Comparison of ENCODE assay signal across 26 cellular contexts in genomic region chr2:20670315-20671035, GRCh38. TPM values are rescaled to one million over a fixed set of nuclear protein-coding genes. Genes with fewer than 3 reads are reported as not detected.
A peak's percentile ranks its signal among the peaks of the same experiment; 100 is the strongest.
DNase-seq lines count a peak whose midpoint lies in the region; ATAC-seq and TF ChIP-seq lines count a peak whose summit lies in the region.
"Had no signal": no experiment of that assay in that cellular context is flagged by ENCODE, and none has a peak within 500 bp of the region (broad histone marks: within the 10 kb centered on the region; RNA-seq: fewer than 3 reads in every experiment).

No MANE protein-coding gene starts in this region.

- TF ChIP-seq POLR2A in esophagus muscularis mucosa (IDR thresholded peaks at IDR 0.05; ENCODE audit: low read depth) = no peak

- H3K4ac ChIP-seq in neuronal stem cell (ENCODE audit: low read length) = no peak overlapping the region

- H3K27me3 ChIP-seq in SK-N-SH (ENCODE audit: insufficient read depth) (peaks cover 59% of the 10 kb centered on the region), esophagus muscularis mucosa (peaks cover 8 to 98% (median 59%) of the 10 kb centered on the region in 4 donors), neuronal stem cell (ENCODE audit: control insufficient read depth in 3 of 3, insufficient read depth in 3 of 3, low read depth in 1 of 3, low read length in 3 of 3) (peaks cover 32 to 83% (median 54%) of the 10 kb centered on the region in 3 experiments)

- H3K9me2 ChIP-seq in SK-N-SH = no peaks in the 10 kb centered on the region

- POLR2A ChIA-PET in SK-N-SH (lab: Yijun Ruan, JAX) = interaction anchor here (0.7 kb wide), 1 partner anchor 12 kb away, joined by 3 read pairs; no protein-coding TSS in a partner anchor

- in situ Hi-C loops in ACHN (cut with HindIII; ENCODE audit: low pct_ligation_motif_present, low pct_unique_long_range_greater_than_20kb, low sequenced_read_pairs) = no loop called here

- H3K4me3 Mint-ChIP-seq in type B pancreatic cell = peak overlapping the region; percentile 25
- H3K4me3 Mint-ChIP-seq: T-helper 1 cell treated with Interleukin-12 subunit alpha and Interleukin-12 subunit beta and Interleukin-4 antibody, amounts not matched to agents 30 μg/mL and 1 μg/mL, for 36 hours had no signal

- H2BK120ac ChIP-seq in neuronal stem cell (ENCODE audit: low read depth, low read length) = peak overlapping the region; percentile 63

- 48% methylated on average over 29 of the region's 83 CpGs for WGBS in SK-N-SH (ENCODE audit: low lambda C conversion rate)
- WGBS in esophagus muscularis mucosa = no CpG with 5 or more reads among the region's 83 CpGs
- no CpG with 5 or more reads among the region's 83 CpGs for WGBS in neuronal stem cell (ENCODE audit: extremely low coverage in 2 of 2, insufficient read length in 2 of 2, insufficient replicate concordance in 1 of 2), 2 donors

- CTCF ChIA-PET in SK-N-SH (lab: Yijun Ruan, JAX) = interaction anchor here (1.0 to 10.2 kb wide), 11 partner anchors 7 to 447 kb away, joined by 3 to 232 read pairs (median 4); partner anchors contain the start of genes GDF7 and HS1BP3

- no peak for TF ChIP-seq CTCF in SK-N-SH (IDR thresholded peaks at IDR 0.05)
- TF ChIP-seq CTCF in esophagus muscularis mucosa (IDR thresholded peaks at IDR 0.05) = no peak
- TF ChIP-seq CTCF in type B pancreatic cell (conservative IDR thresholded peaks at IDR 0.05) = no peak

- no peaks in the 10 kb centered on the region for H3K79me1 ChIP-seq in neuronal stem cell (ENCODE audit: low read depth, low read length)

- H3K9ac ChIP-seq in SK-N-SH = no peak overlapping the region
- H3K9ac ChIP-seq in neuronal stem cell (ENCODE audit: low read depth, low read length, poor library complexity) = peak overlapping the region; percentile 52

- peak overlapping the region; percentile 78 for H3K14ac ChIP-seq in neuronal stem cell (ENCODE audit: low read length)

- H3K9me3 ChIP-seq in SK-N-SH = no peaks in the 10 kb centered on the region
- H3K9me3 ChIP-seq in esophagus muscularis mucosa = no peaks in the 10 kb centered on the region
- peaks cover 0 to 10% of the 10 kb centered on the region in 2 donors for H3K9me3 ChIP-seq in neuronal stem cell (replicated peaks in 1 of 2; ENCODE audit: control insufficient read depth in 2 of 2, insufficient read depth in 1 of 2, low read depth in 1 of 2, low read length in 2 of 2)
- H3K9me3 ChIP-seq: tibial nerve had no signal

- H2BK5ac ChIP-seq in neuronal stem cell (ENCODE audit: low read length) = no peak overlapping the region

- no peak overlapping the region for H4K8ac ChIP-seq in neuronal stem cell (ENCODE audit: low read depth, low read length)

- H2BK12ac ChIP-seq in neuronal stem cell (ENCODE audit: low read length) = no peak overlapping the region

- peak overlapping the region; percentile 82 for H2BK15ac ChIP-seq in neuronal stem cell (ENCODE audit: low read length)

- no peak for TF ChIP-seq RAD21 in SK-N-SH (IDR thresholded peaks at IDR 0.05; ENCODE audit: low read length)

- no peak overlapping the region; a peak in 1 of 4 replicates for H3K4me3 ChIP-seq in SK-N-SH (ENCODE audit: low read depth in 2 of 2, low read length in 1 of 2)
- H3K4me3 ChIP-seq in esophagus muscularis mucosa = peak overlapping the region; percentile 19 to 39 (median 30)
- H3K4me3 ChIP-seq in neuronal stem cell (ENCODE audit: low read length in 2 of 2) = peak overlapping the region in 1 of 2 donors; percentile 56

- H3K4me2 ChIP-seq in SK-N-SH = no peak overlapping the region
- no peak overlapping the region for H3K4me2 ChIP-seq in neuronal stem cell (ENCODE audit: insufficient read depth, low read length, poor library complexity, severe bottlenecking)

- no peaks in the 10 kb centered on the region for H4K20me1 ChIP-seq in SK-N-SH (ENCODE audit: insufficient read depth)

- intact Hi-C loops in esophagus muscularis mucosa (cut with DNase I) = no loop called here

- no peaks in the 10 kb centered on the region for H3K79me2 ChIP-seq in SK-N-SH (ENCODE audit: insufficient read depth)

- H2AFZ ChIP-seq in SK-N-SH (ENCODE audit: low read depth) = no peak overlapping the region
- no peak overlapping the region for H2AFZ ChIP-seq in neuronal stem cell (ENCODE audit: low read length)

- H3K27ac Mint-ChIP-seq in type B pancreatic cell = no peak overlapping the region
- H3K27ac Mint-ChIP-seq: T-helper 1 cell treated with Interleukin-12 subunit alpha and Interleukin-12 subunit beta and Interleukin-4 antibody, amounts not matched to agents 30 μg/mL and 1 μg/mL, for 36 hours had no signal

- peaks cover 88% of the 10 kb centered on the region for H3K27me3 Mint-ChIP-seq in type B pancreatic cell

- no peaks in the 10 kb centered on the region for H3K36me3 Mint-ChIP-seq in type B pancreatic cell

- TF ChIP-seq EP300 in SK-N-SH (IDR thresholded peaks at IDR 0.05; ENCODE audit: borderline replicate concordance in 1 of 2, low read depth in 1 of 2, low read length in 1 of 2) = no peak
- TF ChIP-seq EP300 in esophagus muscularis mucosa (IDR thresholded peaks at IDR 0.05) = no peak

- peaks cover 4 to 24% of the 10 kb centered on the region in 2 experiments; a peak in 3 of 4 replicates for H3K4me1 ChIP-seq in SK-N-SH (ENCODE audit: control insufficient read depth in 1 of 2, insufficient read depth in 2 of 2, low read depth in 1 of 2, low read length in 1 of 2)
- H3K4me1 ChIP-seq in esophagus muscularis mucosa = peaks cover 35 to 76% (median 67%) of the 10 kb centered on the region in 4 donors
- peaks cover 14 to 21% of the 10 kb centered on the region in 2 donors for H3K4me1 ChIP-seq in neuronal stem cell (ENCODE audit: control insufficient read depth in 2 of 2, insufficient read depth in 1 of 2, low read depth in 1 of 2, low read length in 2 of 2)

- H3K36me3 ChIP-seq in SK-N-SH (replicated peaks in 1 of 2; ENCODE audit: control insufficient read depth in 1 of 2, insufficient read depth in 2 of 2, low read length in 1 of 2) = no peaks in the 10 kb centered on the region
- H3K36me3 ChIP-seq in esophagus muscularis mucosa = no peaks in the 10 kb centered on the region
- no peaks in the 10 kb centered on the region for H3K36me3 ChIP-seq in neuronal stem cell (replicated peaks in 1 of 2; ENCODE audit: control insufficient read depth in 2 of 2, insufficient read depth in 2 of 2, low read length in 2 of 2)
- H3K36me3 ChIP-seq: tibial nerve had no signal

- peaks cover 10% of the 10 kb centered on the region for H3K4me1 Mint-ChIP-seq in type B pancreatic cell (ENCODE audit: unreplicated experiment)

- DNase-seq in SK-N-SH = peak; percentile 70
- no peak for DNase-seq in esophagus muscularis mucosa (ENCODE audit: extremely low spot score)
- no peak for DNase-seq in neuronal stem cell (ENCODE audit: low spot score)
- DNase-seq in type B pancreatic cell (ENCODE audit: extremely low spot score, unreplicated experiment) = no peak
- no peak for DNase-seq in T-helper 9 cell
- no peak for DNase-seq in ACHN
- no peak for DNase-seq in NCI-H82 treated with DMSO at 0.1 percent for 48 hours (lab: John Stamatoyannopoulos, UW; ENCODE audit: unreplicated experiment)
- DNase-seq: activated CD4-positive, alpha-beta T cell treated with anti-CD3 and anti-CD28 coated beads, Interleukin-2, amount 50 U/mL, for 4 hours; activated T-cell treated with anti-CD3 and anti-CD28 coated beads for 4 hours; caudate nucleus; COR-L47; effector memory CD4-positive, alpha-beta T cell; GOT3; head of caudate nucleus; NCI-H1417 treated with DMSO at 0.1 percent for 48 hours; NCI-H2171 treated with DMSO at 0.1 percent for 48 hours; NCI-H526 treated with DMSO at 0.1 percent for 48 hours; OCI-M1; SHP77 treated with DMSO at 0.1 percent for 48 hours had no signal

- peaks cover 4% of the 10 kb centered on the region for H3F3A ChIP-seq in SK-N-SH (replicated peaks; ENCODE audit: insufficient read depth)

- H3K9me3 Mint-ChIP-seq in type B pancreatic cell = no peaks in the 10 kb centered on the region
- H3K9me3 Mint-ChIP-seq: neural crest cell; T-helper 1 cell treated with Interleukin-12 subunit alpha and Interleukin-12 subunit beta and Interleukin-4 antibody, amounts not matched to agents 30 μg/mL and 1 μg/mL, for 36 hours had no signal

- no peak for ATAC-seq in SK-N-SH treated with all-trans-retinoic acid at 6 μM for 48 hours

- H2AK5ac ChIP-seq in neuronal stem cell (ENCODE audit: low read depth, low read length) = peak overlapping the region; percentile 96

- H3K27ac ChIP-seq in SK-N-SH (ENCODE audit: low read depth in 2 of 2, low read length in 1 of 2) (no peak overlapping the region), esophagus muscularis mucosa (replicated peaks in 1 of 4) (no peak overlapping the region), neuronal stem cell (replicated peaks; ENCODE audit: low read length) (no peak overlapping the region)
- H3K27ac ChIP-seq: 22Rv1, tibial nerve, VCaP had no signal

- H3K23ac ChIP-seq in neuronal stem cell (ENCODE audit: low read depth, low read length, poor library complexity) = peak overlapping the region; percentile 97

- H4K91ac ChIP-seq in neuronal stem cell (ENCODE audit: low read depth, low read length, poor library complexity) = no peak overlapping the region

- H3K18ac ChIP-seq in neuronal stem cell (ENCODE audit: low read length) = peak overlapping the region; percentile 70

TF ChIP-seq in SK-N-SH treated with all-trans-retinoic acid at 6 μM for 48 hours, 23 proteins besides CTCF, POLR2A, EP300 and RAD21 (continues in another document):
- TF ChIP-seq GLIS3 (CRISPR knock-in tag; IDR thresholded peaks at IDR 0.05) = no peak
- TF ChIP-seq ARNTL (CRISPR knock-in tag; IDR thresholded peaks at IDR 0.05; ENCODE audit: borderline replicate concordance, low read depth) = no peak
- TF ChIP-seq ZNF565 (CRISPR knock-in tag; conservative IDR thresholded peaks at IDR 0.05; ENCODE audit: low read depth) = no peak
- TF ChIP-seq ISL1 (CRISPR knock-in tag; IDR thresholded peaks at IDR 0.05) = no peak
- no peak for TF ChIP-seq TOX (CRISPR knock-in tag; IDR thresholded peaks at IDR 0.05; ENCODE audit: borderline replicate concordance)
- TF ChIP-seq CSDC2 (CRISPR knock-in tag; IDR thresholded peaks at IDR 0.05) = no peak

RNA-seq across cellular contexts. Expression of gene GDF7, which starts 3.5 kb away (rescaled TPM):
- polyA plus RNA-seq in SK-N-SH (2012; rRNA removed) = 0.02 and 0.03 TPM in 2 replicates
- 0.04 TPM in 2 replicates for polyA plus RNA-seq in SK-N-SH (2012; cell fraction: cytosol; rRNA removed)
- 0.19 TPM in 2 replicates for polyA plus RNA-seq in SK-N-SH (2012; cell fraction: nucleus; rRNA removed)
- total RNA-seq in esophagus muscularis mucosa (10 to 100 TPM in 1 of 4 donors, 1 to 10 TPM in 3; 2.7 to 10.4 (median 7.4) TPM), type B pancreatic cell (ENCODE audit: low replicate concordance) (0.31 and 24.3 TPM in 2 replicates)
- 0.04 TPM for polyA plus RNA-seq in neuronal stem cell (2013, experiment 1 of 2)
- 0.06 TPM for polyA plus RNA-seq in neuronal stem cell (2013, experiment 2 of 2)
- polyA plus RNA-seq: fibroblast of lung had no signal

RNA-seq across cellular contexts. Expression of gene HS1BP3, which starts 19.6 kb away (rescaled TPM):
- polyA plus RNA-seq in SK-N-SH (2012; rRNA removed) = 18.7 and 20.1 TPM in 2 replicates
- polyA plus RNA-seq in SK-N-SH (2012; cell fraction: cytosol; rRNA removed) = 9.8 and 14.2 TPM in 2 replicates
- polyA plus RNA-seq in SK-N-SH (2012; cell fraction: nucleus; rRNA removed) = 47.9 and 49.4 TPM in 2 replicates
- 10 to 100 TPM; 42.6 to 95.6 (median 60.0) TPM for total RNA-seq in esophagus muscularis mucosa
- polyA plus RNA-seq in neuronal stem cell (2013, experiment 1 of 2) = 13.1 TPM
- polyA plus RNA-seq in neuronal stem cell (2013, experiment 2 of 2) = 12.9 TPM
- total RNA-seq in type B pancreatic cell (ENCODE audit: low replicate concordance) = 22.1 and 24.3 TPM in 2 replicates

Comparison
In these comparisons a context has a peak if more than half of its experiments do, and no peak if none do; other contexts are left out.
1. H3K4me3 ChIP-seq: peak in esophagus muscularis mucosa (4 of 4); none in SK-N-SH (0 of 2).